Comparison of ENCODE assay signal across 16 cellular contexts in genomic region chr1:21922103-21923014, GRCh38. TPM values are rescaled to one million over a fixed set of nuclear protein-coding genes. Genes with fewer than 3 reads are reported as not detected.
DNase-seq lines count a peak whose midpoint lies in the region; ATAC-seq, FAIRE-seq and TF ChIP-seq lines count a peak whose summit lies in the region.
"Had no signal": no experiment of that assay in that cellular context is flagged by ENCODE, and none has a peak within 500 bp of the region (broad histone marks: within the 10 kb centered on the region; RNA-seq: fewer than 3 reads in every experiment).

No MANE protein-coding gene starts in this region.

- FAIRE-seq in K562 (lab: Jason Lieb, UNC) = no peak
- FAIRE-seq: HTR-8/SVneo, TTC549 had no signal

- H3K27ac ChIP-seq in GM23248 (peak overlapping the region; percentile 98), K562 (ENCODE audit: extremely low read depth, low read depth, low read length) (peak overlapping the region; percentile 23; the same call in 1 of the 3 replicates), smooth muscle cell (ENCODE audit: low read depth) (peak overlapping the region; percentile 9)

- no peaks in the 10 kb centered on the region for H3K27me3 ChIP-seq in GM23248 (replicated peaks; ENCODE audit: insufficient read depth)
- H3K27me3 ChIP-seq in K562 (ENCODE audit: control insufficient read depth in 2 of 2, insufficient read depth in 2 of 2, low read length in 2 of 2) = no peaks in the 10 kb centered on the region
- H3K27me3 ChIP-seq in smooth muscle cell (ENCODE audit: low read depth) = no peaks in the 10 kb centered on the region
- H3K27me3 ChIP-seq: dorsolateral prefrontal cortex had no signal

- H3K9me3 ChIP-seq in GM23248 (ENCODE audit: low read depth) (no peaks in the 10 kb centered on the region), K562 (replicated peaks; ENCODE audit: control insufficient read depth, insufficient read depth, low read depth, low read length) (no peaks in the 10 kb centered on the region), smooth muscle cell (replicated peaks; ENCODE audit: low read depth) (no peaks in the 10 kb centered on the region)
- H3K9me3 ChIP-seq: HAP-1 had no signal

- H3K9ac ChIP-seq in GM23248 = peak overlapping the region; percentile 16; the same call in 1 of the 2 replicates
- peak overlapping the region in 1 of 2 experiments; percentile 63; a peak in 2 of 4 replicates for H3K9ac ChIP-seq in K562 (ENCODE audit: insufficient read depth in 1 of 2, low read depth in 2 of 2, low read length in 2 of 2)
- H3K9ac ChIP-seq in smooth muscle cell (ENCODE audit: low read depth) = no peak overlapping the region

- H3K9me1 ChIP-seq in K562 (ENCODE audit: control insufficient read depth, insufficient read depth, low read length) = no peaks in the 10 kb centered on the region

- no peak overlapping the region for H3K4me2 ChIP-seq in GM23248 (ENCODE audit: unreplicated experiment)
- no peak overlapping the region for H3K4me2 ChIP-seq in K562 (ENCODE audit: insufficient read depth, low read length)
- no peak overlapping the region for H3K4me2 ChIP-seq in smooth muscle cell

- TF ChIP-seq CTCF in K562 (IDR thresholded peaks at IDR 0.05 in 2 of 3, conservative IDR thresholded peaks at IDR 0.05 in 1 of 3; ENCODE audit: insufficient read depth in 2 of 3, low read depth in 1 of 3, low read length in 3 of 3) (no peak), smooth muscle cell (IDR thresholded peaks at IDR 0.05; ENCODE audit: borderline replicate concordance, insufficient read depth, poor library complexity, severe bottlenecking) (no peak)

- peaks cover 62% of the 10 kb centered on the region for H3K4me1 ChIP-seq in GM23248 (ENCODE audit: insufficient read depth)
- H3K4me1 ChIP-seq in K562 (replicated peaks in 1 of 2; ENCODE audit: control insufficient read depth in 2 of 2, insufficient read depth in 2 of 2, low read length in 2 of 2) = peaks cover 72% of the 10 kb centered on the region in 2 experiments
- peaks cover 23% of the 10 kb centered on the region for H3K4me1 ChIP-seq in smooth muscle cell (ENCODE audit: low read depth)
- H3K4me1 ChIP-seq: HAP-1 had no signal

- ATAC-seq in K562 = no peak

- H2AFZ ChIP-seq in GM23248 (no peak overlapping the region), K562 (ENCODE audit: low read depth, low read length) (no peak overlapping the region), smooth muscle cell (ENCODE audit: low read depth) (no peak overlapping the region)

- no peak for DNase-seq in GM23248
- DNase-seq in K562 (ENCODE audit: extremely low read depth in 1 of 4, low spot score in 3 of 4) = no peak
- peak; percentile 98 for DNase-seq in left kidney (ENCODE audit: low read depth, low spot score)
- DNase-seq in smooth muscle cell (lab: John Stamatoyannopoulos, UW; ENCODE audit: unreplicated experiment) = no peak
- no peak for DNase-seq in NCI-H2107 (lab: John Stamatoyannopoulos, UW)
- no peak for DNase-seq in DMS153 (lab: John Stamatoyannopoulos, UW)
- DNase-seq in ecto neural progenitor cell (ENCODE audit: low spot score) = no peak
- no peak for DNase-seq in DMS53 treated with DMSO at 0.1 percent for 48 hours (lab: John Stamatoyannopoulos, UW; ENCODE audit: unreplicated experiment)
- DNase-seq: dorsolateral prefrontal cortex, foreskin melanocyte, NCI-H1417 treated with DMSO at 0.1 percent for 48 hours, NCI-H526 had no signal

- 71 to 73% methylated on average over 13 to 15 of the region's 15 CpGs for WGBS in GM23248 (ENCODE audit: low coverage in 1 of 2, low lambda C conversion rate in 2 of 2, missing lambda C conversion rate in 2 of 2), 2 experiments
- WGBS in K562 (ENCODE audit: insufficient coverage, low coverage, missing lambda C conversion rate) = 58% methylated on average over 15 of the region's 15 CpGs
- 65% methylated on average over 15 of the region's 15 CpGs for WGBS in smooth muscle cell (ENCODE audit: low lambda C conversion rate)

- no peak for TF ChIP-seq EP300 in K562 (IDR thresholded peaks at IDR 0.05; ENCODE audit: low read length)

- POLR2A ChIA-PET in K562 (lab: Yijun Ruan, JAX) = interaction anchor here (0.6 to 3.8 kb wide), 5 partner anchors 9 to 128 kb away, joined by 3 to 27 read pairs (median 6); no protein-coding TSS in a partner anchor

- H3F3A ChIP-seq in GM23248 (ENCODE audit: insufficient read depth) (peaks cover 77% of the 10 kb centered on the region), smooth muscle cell (ENCODE audit: low read depth) (peaks cover 28% of the 10 kb centered on the region)

- no peak for TF ChIP-seq RAD21 in K562 (CRISPR knock-in tag; conservative IDR thresholded peaks at IDR 0.05 in 1 of 2, IDR thresholded peaks at IDR 0.05 in 1 of 2)

- CTCF ChIA-PET in K562 (lab: Yijun Ruan, JAX; ENCODE audit: low intra/inter-chr PET ratio) = no interaction called here

- TF ChIP-seq POLR2A in K562 (conservative IDR thresholded peaks at IDR 0.05) = no peak

- H3K36me3 ChIP-seq in GM23248 (ENCODE audit: low read depth) = peaks cover 7% of the 10 kb centered on the region
- H3K36me3 ChIP-seq in K562 (ENCODE audit: control insufficient read depth, insufficient read depth, low read length) = peaks cover 36% of the 10 kb centered on the region
- no peaks in the 10 kb centered on the region for H3K36me3 ChIP-seq in smooth muscle cell (ENCODE audit: low read depth)
- H3K36me3 ChIP-seq: HAP-1 had no signal

- no TSS peak for BruUV-seq in K562 (replicated peaks; lab: Mats Ljungman, UMichigan)

- intact Hi-C loops in K562 (cut with micrococcal nuclease) = no loop called here

- H3K79me2 ChIP-seq in GM23248 (ENCODE audit: insufficient read depth) (peaks cover 79% of the 10 kb centered on the region), K562 (ENCODE audit: control insufficient read depth, insufficient read depth, low read length) (peaks cover 74% of the 10 kb centered on the region), smooth muscle cell (ENCODE audit: low read depth) (peaks cover 60% of the 10 kb centered on the region)

- in situ Hi-C loops in GM23248 (cut with MboI) = no loop called here
- in situ Hi-C loops in K562 (cut with MboI) = no loop called here

- H3K4me3 ChIP-seq in GM23248 (no peak overlapping the region), K562 (no peak overlapping the region), smooth muscle cell (no peak overlapping the region)
- H3K4me3 ChIP-seq: dorsolateral prefrontal cortex, HAP-1 had no signal

- no peaks in the 10 kb centered on the region for H3K9me2 ChIP-seq in GM23248 (ENCODE audit: insufficient read depth)

- H4K20me1 ChIP-seq in GM23248 (ENCODE audit: insufficient read depth) (no peaks in the 10 kb centered on the region), K562 (replicated peaks; ENCODE audit: control insufficient read depth, insufficient read depth, low read length) (no peaks in the 10 kb centered on the region), smooth muscle cell (ENCODE audit: low read depth) (peaks cover 69% of the 10 kb centered on the region)

TF ChIP-seq in K562, 482 proteins besides CTCF, POLR2A, EP300 and RAD21 (continues in another document):
- peak; percentile 51; the same call in 1 of the 2 replicates for TF ChIP-seq HDAC2 (IDR thresholded peaks at IDR 0.05)
- peak; percentile 93 for TF ChIP-seq BCOR (IDR thresholded peaks at IDR 0.05)

RNA-seq across cellular contexts. Expression of gene HSPG2, which starts 14.8 kb away (rescaled TPM):
- total RNA-seq in GM23248 (2014; rRNA removed; shearing (Covaris generic)) = 407 and 458 TPM in 2 replicates
- polyA plus RNA-seq in GM23248 (2016; fragmentation: Nextera tagmentation; extraction: Ambion mirVana) = 123 and 126 TPM in 2 replicates
- total RNA-seq in K562 (2011; cell fraction: chromatin; rRNA removed; ENCODE audit: low replicate concordance) = 232 and 574 TPM in 2 replicates
- total RNA-seq in K562 (2011; cell fraction: nucleolus; rRNA removed) = 235 and 282 TPM in 2 replicates
- 178 and 183 TPM in 2 replicates for total RNA-seq in K562 (2011; cell fraction: nucleoplasm; rRNA removed)
- 21.0 and 31.3 TPM in 2 replicates for total RNA-seq in K562 (2014; rRNA removed)
- total RNA-seq in K562 (2014; rRNA removed; fragmentation: Illumina TruSeq; extraction: Trizol) = 11.4 and 15.7 TPM in 2 replicates
- total RNA-seq in K562 (2015; rRNA removed; fragmentation: Illumina TruSeq; extraction: Trizol) = 13.7 and 17.1 TPM in 2 replicates
- total RNA-seq in K562 (2021) = 139 and 160 TPM in 2 replicates
- polyA plus RNA-seq in K562 (2011; rRNA removed) = 9.9 and 20.6 TPM in 2 replicates
- 14.0 and 24.0 TPM in 2 replicates for polyA plus RNA-seq in K562 (2011; cell fraction: cytosol; rRNA removed)
- 101 and 113 TPM in 2 replicates for polyA plus RNA-seq in K562 (2011; cell fraction: nucleus; rRNA removed)
- 55.2 and 134 TPM in 2 replicates for polyA plus RNA-seq in K562 (2012)
- 30.9 and 52.3 TPM in 2 replicates for polyA plus RNA-seq in K562 (2014; fragmentation: Illumina TruSeq; extraction: Trizol)
- polyA plus RNA-seq in K562 (2014; fragmentation: Nextera tagmentation; extraction: Ambion mirVana) = under 1 TPM; 0.14 to 0.86 TPM
- 29.9 and 34.2 TPM in 2 replicates for polyA plus RNA-seq in K562 (2014; rRNA removed)
- polyA minus RNA-seq in K562 (2011; rRNA and poly(A)+ RNA removed) = 23.2 and 36.8 TPM in 2 replicates
- polyA minus RNA-seq in K562 (2011; cell fraction: cytosol; rRNA and poly(A)+ RNA removed) = 58.5 and 103 TPM in 2 replicates
- polyA minus RNA-seq in K562 (2011; cell fraction: nucleus; rRNA and poly(A)+ RNA removed) = 67.2 and 102 TPM in 2 replicates
- 26.4 and 40.7 TPM in 2 replicates for total RNA-seq in smooth muscle cell
- 46.7 and 55.4 TPM in 2 replicates for polyA plus RNA-seq in smooth muscle cell

RNA-seq across cellular contexts. Expression of gene CELA3B, which starts 54.5 kb away (rescaled TPM):
- not detected in 2 replicates for total RNA-seq in GM23248 (2014; rRNA removed; shearing (Covaris generic))
- polyA plus RNA-seq in GM23248 (2016; fragmentation: Nextera tagmentation; extraction: Ambion mirVana) = not detected in 2 replicates
- total RNA-seq in K562 (2011; cell fraction: chromatin; rRNA removed; ENCODE audit: low replicate concordance) = not detected in 2 replicates
- total RNA-seq in K562 (2011; cell fraction: nucleolus; rRNA removed) = not detected in 2 replicates
- not detected in 2 replicates for total RNA-seq in K562 (2011; cell fraction: nucleoplasm; rRNA removed)
- not detected in 2 replicates for total RNA-seq in K562 (2014; rRNA removed)
- not detected in 2 replicates for total RNA-seq in K562 (2014; rRNA removed; fragmentation: Illumina TruSeq; extraction: Trizol)
- not detected in 2 replicates for total RNA-seq in K562 (2015; rRNA removed; fragmentation: Illumina TruSeq; extraction: Trizol)
- 3.1 and 3.8 TPM in 2 replicates for total RNA-seq in K562 (2021)
- not detected in 2 replicates for polyA plus RNA-seq in K562 (2011; rRNA removed)
- not detected in 2 replicates for polyA plus RNA-seq in K562 (2011; cell fraction: cytosol; rRNA removed)
- not detected in 2 replicates for polyA plus RNA-seq in K562 (2011; cell fraction: nucleus; rRNA removed)
- not detected in 2 replicates for polyA plus RNA-seq in K562 (2012)
- polyA plus RNA-seq in K562 (2014; fragmentation: Illumina TruSeq; extraction: Trizol) = not detected in 2 replicates
- not detected for polyA plus RNA-seq in K562 (2014; fragmentation: Nextera tagmentation; extraction: Ambion mirVana)
- polyA plus RNA-seq in K562 (2014; rRNA removed) = not detected in 2 replicates
- not detected in 2 replicates for polyA minus RNA-seq in K562 (2011; rRNA and poly(A)+ RNA removed)
- polyA minus RNA-seq in K562 (2011; cell fraction: cytosol; rRNA and poly(A)+ RNA removed) = not detected in 2 replicates
- polyA minus RNA-seq in K562 (2011; cell fraction: nucleus; rRNA and poly(A)+ RNA removed) = not detected in 2 replicates
- total RNA-seq in smooth muscle cell = not detected in 2 replicates
- polyA plus RNA-seq in smooth muscle cell = not detected in 2 replicates
- total RNA-seq: dorsolateral prefrontal cortex had no signal
- polyA plus RNA-seq: BJ had no signal

Comparison
In these comparisons a context has a peak if more than half of its experiments do, and no peak if none do; other contexts are left out.
1. H3K27ac ChIP-seq: peak in every context shown above with its lines; median percentile 98 in GM23248; 23 in K562; 9 in smooth muscle cell.